Comparison of ENCODE assay signal across 14 cellular contexts in genomic region chr3:127483902-127484591, GRCh38.
DNase-seq lines count a peak whose midpoint lies in the region; ATAC-seq, FAIRE-seq and TF ChIP-seq lines count a peak whose summit lies in the region.
"Had no signal": no experiment of that assay in that cellular context is flagged by ENCODE, and none has a peak within 500 bp of the region (broad histone marks: within the 10 kb centered on the region; RNA-seq: fewer than 3 reads in every experiment).

No MANE protein-coding gene starts in this region.

- peaks cover 4 to 6% of the 10 kb centered on the region in 2 donors for H3K4me1 Mint-ChIP-seq in natural killer cell treated with Interleukin-12 subunit alpha and Interleukin-12 subunit beta and Interleukin-15 and Interleukin-18, amount 100 ng/mL, for 72 hours (ENCODE audit: low read depth in 2 of 2)
- H3K4me1 Mint-ChIP-seq: naive B cell had no signal

- H3K4me3 Mint-ChIP-seq in natural killer cell treated with Interleukin-12 subunit alpha and Interleukin-12 subunit beta and Interleukin-15 and Interleukin-18, amount 100 ng/mL, for 72 hours, result no peak overlapping the region

- no peak overlapping the region for H3K27ac Mint-ChIP-seq in natural killer cell treated with Interleukin-12 subunit alpha and Interleukin-12 subunit beta and Interleukin-15 and Interleukin-18, amount 100 ng/mL, for 72 hours
- H3K27ac Mint-ChIP-seq: naive B cell had no signal

- no peaks in the 10 kb centered on the region for H3K9me3 Mint-ChIP-seq in natural killer cell treated with Interleukin-12 subunit alpha and Interleukin-12 subunit beta and Interleukin-15 and Interleukin-18, amount 100 ng/mL, for 72 hours

- ATAC-seq in GM21529 (IDR thresholded peaks at IDR 0.05; ENCODE audit: unreplicated experiment) (peak; percentile 90), GM18873 (IDR thresholded peaks at IDR 0.05; ENCODE audit: low FRiP score, unreplicated experiment) (no peak)
- peak; percentile 58 to 77 for ATAC-seq in natural killer cell treated with Interleukin-12 subunit alpha and Interleukin-12 subunit beta and Interleukin-15 and Interleukin-18, amount 100 ng/mL, for 72 hours
- ATAC-seq: K562 had no signal

- TF ChIP-seq CTCF in NB4 (IDR thresholded peaks at IDR 0.05; ENCODE audit: low read depth, low read length), result no peak

- H3K36me3 Mint-ChIP-seq in natural killer cell treated with Interleukin-12 subunit alpha and Interleukin-12 subunit beta and Interleukin-15 and Interleukin-18, amount 100 ng/mL, for 72 hours, result no peaks in the 10 kb centered on the region
- H3K36me3 Mint-ChIP-seq: naive B cell had no signal

- H3K27me3 Mint-ChIP-seq in natural killer cell treated with Interleukin-12 subunit alpha and Interleukin-12 subunit beta and Interleukin-15 and Interleukin-18, amount 100 ng/mL, for 72 hours, result peaks cover 30 to 32% of the 10 kb centered on the region in 2 donors

- no peak overlapping the region for H3K4me3 ChIP-seq in NB4 (ENCODE audit: low read depth, low read length)
- H3K4me3 ChIP-seq: K562, transverse colon had no signal

- DNase-seq in GM12892 (ENCODE audit: insufficient read length) (peak; percentile 62), NB4 (ENCODE audit: low read depth) (peak; percentile 28), NCI-H1105 (lab: John Stamatoyannopoulos, UW) (no peak), NCI-H69 (lab: John Stamatoyannopoulos, UW) (no peak), activated gamma-delta T cell (lab: John Stamatoyannopoulos, UW) (no peak)
- peak; percentile 22 for DNase-seq in natural killer cell treated with Interleukin-12 subunit alpha and Interleukin-12 subunit beta and Interleukin-15 and Interleukin-18, amount 100 ng/mL, for 72 hours (ENCODE audit: low spot score)
- DNase-seq: erythroblast, naive B cell, transverse colon, WERI-Rb-1 had no signal

- peak; percentile 84 for FAIRE-seq in GM12892 (lab: Jason Lieb, UNC)
- FAIRE-seq: G401.6, K562 had no signal

- TF ChIP-seq POLR2A in GM12892 (IDR thresholded peaks at IDR 0.05; ENCODE audit: low read depth, low read length), result no peak
- TF ChIP-seq POLR2A in NB4 (IDR thresholded peaks at IDR 0.05; ENCODE audit: extremely low read depth, insufficient read length), result no peak

Comparison
In these comparisons a context has a peak if more than half of its experiments do, and no peak if none do; other contexts are left out.
1. DNase-seq: peak in GM12892 (single experiment), NB4 (single experiment) and natural killer cell treated with Interleukin-12 subunit alpha and Interleukin-12 subunit beta and Interleukin-15 and Interleukin-18, amount 100 ng/mL, for 72 hours (single experiment); none in NCI-H1105 (single experiment), NCI-H69 (single experiment) and activated gamma-delta T cell (single experiment).